In genomic region chr5:121053055-121053985, GRCh38 we compare ENCODE assay signal across 25 cellular contexts.
DNase-seq lines count a peak whose midpoint lies in the region; ATAC-seq and TF ChIP-seq lines count a peak whose summit lies in the region.
"Had no signal": no experiment of that assay in that cellular context is flagged by ENCODE, and none has a peak within 500 bp of the region (broad histone marks: within the 10 kb centered on the region; RNA-seq: fewer than 3 reads in every experiment).

No MANE protein-coding gene starts in this region.

- no peak overlapping the region for H3K4me3 Mint-ChIP-seq in stimulated activated naive CD8-positive, alpha-beta T cell treated with anti-CD3 and anti-CD28 coated beads, Interleukin-15, amount 100 ng/mL, for 72 hours
- no peak overlapping the region for H3K4me3 Mint-ChIP-seq in chondrocyte (ENCODE audit: unreplicated experiment)
- H3K4me3 Mint-ChIP-seq: activated CD4-positive, alpha-beta T cell treated with anti-CD3 and anti-CD28 coated beads for 36 hours; activated naive CD4-positive, alpha-beta T cell treated with anti-CD3 and anti-CD28 coated beads, Interleukin-2, amount 50 U/mL, for 24 hours; H9; neural progenitor cell had no signal

- ATAC-seq in GM18519 (IDR thresholded peaks at IDR 0.05; ENCODE audit: low FRiP score, unreplicated experiment) = no peak
- ATAC-seq in stimulated activated naive CD8-positive, alpha-beta T cell treated with anti-CD3 and anti-CD28 coated beads, Interleukin-15, amount 100 ng/mL, for 72 hours = no peak
- ATAC-seq: activated CD4-positive, alpha-beta T cell treated with anti-CD3 and anti-CD28 coated beads for 36 hours; left lobe of liver had no signal

- no peaks in the 10 kb centered on the region for H3K36me3 Mint-ChIP-seq in chondrocyte (ENCODE audit: low read depth)
- H3K36me3 Mint-ChIP-seq: activated naive CD4-positive, alpha-beta T cell treated with anti-CD3 and anti-CD28 coated beads, Interleukin-2, amount 50 U/mL, for 24 hours; neural progenitor cell had no signal

- no peak for TF ChIP-seq POLR2A in erythroblast (IDR thresholded peaks at IDR 0.05; ENCODE audit: low read length)

- H3K4me1 Mint-ChIP-seq in stimulated activated naive CD8-positive, alpha-beta T cell treated with anti-CD3 and anti-CD28 coated beads, Interleukin-15, amount 100 ng/mL, for 72 hours = no peaks in the 10 kb centered on the region
- peaks cover 3% of the 10 kb centered on the region for H3K4me1 Mint-ChIP-seq in chondrocyte (ENCODE audit: low read depth)
- H3K4me1 Mint-ChIP-seq: activated CD4-positive, alpha-beta T cell treated with anti-CD3 and anti-CD28 coated beads for 36 hours; activated naive CD4-positive, alpha-beta T cell treated with anti-CD3 and anti-CD28 coated beads, Interleukin-2, amount 50 U/mL, for 24 hours; neural progenitor cell had no signal

- DNase-seq in SIG-M5 treated with dmso at 0.1 percent for 504 hours (lab: John Stamatoyannopoulos, UW; ENCODE audit: unreplicated experiment) (peak; percentile 1), SIG-M5 (lab: John Stamatoyannopoulos, UW) (no peak), SK-N-DZ (ENCODE audit: low spot score) (peak; percentile 49), erythroblast (lab: John Stamatoyannopoulos, UW) (peak; percentile 5 to 9), T1000 (lab: John Stamatoyannopoulos, UW) (no peak), chondrocyte (ENCODE audit: low spot score) (no peak)
- no peak for DNase-seq in stimulated activated naive CD8-positive, alpha-beta T cell treated with anti-CD3 and anti-CD28 coated beads, Interleukin-15, amount 100 ng/mL, for 72 hours
- DNase-seq: activated CD4-positive, alpha-beta T cell treated with anti-CD3 and anti-CD28 coated beads for 36 hours; amygdala; Calu3; DMS79 treated with DMSO at 0.1 percent for 48 hours; H9; Kasumi-1; NCI-H1436 treated with DMSO at 0.1 percent for 48 hours; NCI-H446; NCI-H82; RPMI8226; small intestine; stimulated activated naive CD4-positive, alpha-beta T cell; T-helper 9 cell; upper lobe of left lung had no signal

- H3K27me3 Mint-ChIP-seq in stimulated activated naive CD8-positive, alpha-beta T cell treated with anti-CD3 and anti-CD28 coated beads, Interleukin-15, amount 100 ng/mL, for 72 hours = no peaks in the 10 kb centered on the region
- H3K27me3 Mint-ChIP-seq in chondrocyte (ENCODE audit: low read depth) = peaks cover 6% of the 10 kb centered on the region
- H3K27me3 Mint-ChIP-seq: activated CD4-positive, alpha-beta T cell treated with anti-CD3 and anti-CD28 coated beads for 36 hours; activated naive CD4-positive, alpha-beta T cell treated with anti-CD3 and anti-CD28 coated beads, Interleukin-2, amount 50 U/mL, for 24 hours had no signal

- H3K27ac Mint-ChIP-seq in stimulated activated naive CD8-positive, alpha-beta T cell treated with anti-CD3 and anti-CD28 coated beads, Interleukin-15, amount 100 ng/mL, for 72 hours = no peak overlapping the region
- H3K27ac Mint-ChIP-seq in chondrocyte (ENCODE audit: unreplicated experiment) = no peak overlapping the region
- H3K27ac Mint-ChIP-seq: activated CD4-positive, alpha-beta T cell treated with anti-CD3 and anti-CD28 coated beads for 36 hours; activated naive CD4-positive, alpha-beta T cell treated with anti-CD3 and anti-CD28 coated beads, Interleukin-2, amount 50 U/mL, for 24 hours; H9; neural progenitor cell had no signal

- TF ChIP-seq CTCF in chondrocyte (IDR thresholded peaks at IDR 0.05) = no peak

- H3K9me3 Mint-ChIP-seq in stimulated activated naive CD8-positive, alpha-beta T cell treated with anti-CD3 and anti-CD28 coated beads, Interleukin-15, amount 100 ng/mL, for 72 hours = peaks cover 0 to 5% of the 10 kb centered on the region in 2 donors
- no peaks in the 10 kb centered on the region for H3K9me3 Mint-ChIP-seq in chondrocyte (ENCODE audit: low read depth)
- H3K9me3 Mint-ChIP-seq: H9, neural progenitor cell had no signal

Comparison
In these comparisons a context has a peak if more than half of its experiments do, and no peak if none do; other contexts are left out.
1. DNase-seq: peak in SIG-M5 treated with dmso at 0.1 percent for 504 hours (single experiment), SK-N-DZ (single experiment) and erythroblast (2 of 2); none in SIG-M5 (single experiment), T1000 (single experiment), stimulated activated naive CD8-positive, alpha-beta T cell treated with anti-CD3 and anti-CD28 coated beads, Interleukin-15, amount 100 ng/mL, for 72 hours (0 of 2) and chondrocyte (single experiment).